7 cellular contexts compared by ENCODE assay signal in genomic region chr1:111756124-111756513, GRCh38. TPM values are rescaled to one million over a fixed set of nuclear protein-coding genes. Genes with fewer than 3 reads are reported as not detected.
A peak's percentile ranks its signal among the peaks of the same experiment; 100 is the strongest.
DNase-seq lines count a peak whose midpoint lies in the region; ATAC-seq and TF ChIP-seq lines count a peak whose summit lies in the region.

No MANE protein-coding gene starts in this region.

- H3K4me1 Mint-ChIP-seq in central memory CD8-positive, alpha-beta T cell, result peaks cover 30% of the 10 kb centered on the region

- TF ChIP-seq CTCF in HL-60 (IDR thresholded peaks at IDR 0.05; ENCODE audit: insufficient read depth, low read length) (no peak), mucosa of descending colon (IDR thresholded peaks at IDR 0.05) (no peak)

- H3K4me1 ChIP-seq in mucosa of descending colon (ENCODE audit: low read depth), result peaks cover 25% of the 10 kb centered on the region

- no peaks in the 10 kb centered on the region for H3K9me3 ChIP-seq in mucosa of descending colon

- H3K27me3 ChIP-seq in HL-60 (ENCODE audit: insufficient read depth, poor library complexity, severe bottlenecking), result no peaks in the 10 kb centered on the region

- peak overlapping the region; percentile 97 for H3K27ac Mint-ChIP-seq in central memory CD8-positive, alpha-beta T cell (ENCODE audit: low read depth)

- DNase-seq in HL-60 (ENCODE audit: low read depth in 1 of 2, low spot score in 1 of 2) (no peak), mucosa of descending colon (no peak), cerebellar nuclear complex (lab: John Stamatoyannopoulos, UW) (no peak), Kasumi-1 (lab: John Stamatoyannopoulos, UW) (no peak), COLO829 (ENCODE audit: low spot score) (no peak)
- DNase-seq in central memory CD8-positive, alpha-beta T cell (ENCODE audit: low spot score in 2 of 2), result no peak

- peaks cover under 1% of the 10 kb centered on the region for H3K36me3 ChIP-seq in mucosa of descending colon (ENCODE audit: low read depth)

- peak overlapping the region; percentile 82 for H3K27ac ChIP-seq in HL-60 (replicated peaks)

- peak overlapping the region; percentile 93 for H3K4me3 ChIP-seq in HL-60 (replicated peaks; ENCODE audit: insufficient read depth, low read length)
- H3K4me3 ChIP-seq in mucosa of descending colon, result peak overlapping the region; percentile 60

- H3K9me3 Mint-ChIP-seq in central memory CD8-positive, alpha-beta T cell, result no peaks in the 10 kb centered on the region

- ATAC-seq in GM21423 (IDR thresholded peaks at IDR 0.05; ENCODE audit: unreplicated experiment), result peak; percentile 5
- ATAC-seq in central memory CD8-positive, alpha-beta T cell (replicated peaks; ENCODE audit: extremely low read depth, poor library complexity, severe bottlenecking), result peak; percentile 10
- peak; percentile 9 for ATAC-seq in mucosa of descending colon

- peaks cover 38% of the 10 kb centered on the region for H3K36me3 Mint-ChIP-seq in central memory CD8-positive, alpha-beta T cell (ENCODE audit: insufficient read depth)

- H3K4me3 Mint-ChIP-seq in central memory CD8-positive, alpha-beta T cell, result peak overlapping the region; percentile 87

- H3K27me3 Mint-ChIP-seq in central memory CD8-positive, alpha-beta T cell, result no peaks in the 10 kb centered on the region

- intact Hi-C loops in mucosa of descending colon (cut with DNase I, micrococcal nuclease), result no loop called here

RNA-seq across cellular contexts. Expression of gene DDX20, which starts 0.4 kb away (rescaled TPM):
- total RNA-seq in mucosa of descending colon, result 10 to 100 TPM in 1 of 3 donors, 1 to 10 TPM in 2; 7.7 to 12.4 (median 8.6) TPM

RNA-seq across cellular contexts. Expression of gene INKA2, which starts 16.9 kb away (rescaled TPM):
- total RNA-seq in mucosa of descending colon, result 1 to 10 TPM; 2.3 to 9.8 (median 2.5) TPM
